25 cellular contexts compared by ENCODE assay signal in genomic region chr1:202689493-202690342, GRCh38. TPM values are rescaled to one million over a fixed set of nuclear protein-coding genes. Genes with fewer than 3 reads are reported as not detected.
"Had no signal": no experiment of that assay in that cellular context is flagged by ENCODE, and none has a peak within 500 bp of the region (broad histone marks: within the 10 kb centered on the region; RNA-seq: fewer than 3 reads in every experiment).

No MANE protein-coding gene starts in this region.

- ATAC-seq: activated CD4-positive, alpha-beta T cell treated with anti-CD3 and anti-CD28 coated beads for 36 hours; activated T-cell treated with anti-CD3 and anti-CD28 coated beads, Interleukin-2, amount 50 U/mL, for 72 hours; mucosa of descending colon; natural killer cell treated with Interleukin-12 subunit alpha and Interleukin-12 subunit beta and Interleukin-15 and Interleukin-18, amount 100 ng/mL, for 72 hours; right lobe of liver; stimulated activated naive CD8-positive, alpha-beta T cell treated with anti-CD3 and anti-CD28 coated beads, Interleukin-15, Interleukin-2, amounts not matched to agents 100 U/mL and 50 U/mL, for 24 hours had no signal

- DNase-seq: activated B cell treated with CpG ODN at 0.5 μM for 24 hours; activated CD4-positive, alpha-beta T cell treated with anti-CD3 and anti-CD28 coated beads for 36 hours; activated CD4-positive, alpha-beta T cell treated with anti-CD3 and anti-CD28 coated beads, Interleukin-2, amount 50 U/mL, for 4 hours; activated naive CD4-positive, alpha-beta T cell treated with Interleukin-2 at 50 U/mL for 16 hours; activated naive CD8-positive, alpha-beta T cell treated with anti-CD3 and anti-CD28 coated beads, Interleukin-2, amount 10 ng/mL, durations not matched to agents 7 days and 5 days; activated T-cell treated with anti-CD3 and anti-CD28 coated beads for 4 hours; activated T-cell treated with anti-CD3 and anti-CD28 coated beads, Interleukin-2, amount 50 U/mL, for 72 hours; amygdala; endodermal cell; left ventricle myocardium inferior; mucosa of descending colon; right lobe of liver; stimulated activated CD4-positive, alpha-beta T cell treated with anti-CD3 and anti-CD28 coated beads, Interleukin-12 subunit alpha, Interleukin-12 subunit beta, amount 100 ng/mL, for 4 hours; stimulated activated CD4-positive, alpha-beta T cell treated with anti-CD3 and anti-CD28 coated beads, Interleukin-4, amount 100 ng/mL, for 1 hour; stimulated activated naive CD8-positive, alpha-beta T cell treated with anti-CD3 and anti-CD28 coated beads, Interleukin-15, Interleukin-2, amounts not matched to agents 100 U/mL and 50 U/mL, for 24 hours; uterus had no signal

- H3K4me1 ChIP-seq: esophagus muscularis mucosa, left ventricle myocardium inferior, right lobe of liver, uterus had no signal

- H3K36me3 ChIP-seq: esophagus muscularis mucosa, left ventricle myocardium inferior, right lobe of liver, thoracic aorta, uterus had no signal

- H3K27me3 ChIP-seq: right lobe of liver, uterus had no signal

- FAIRE-seq: frontal cortex, islet of Langerhans had no signal

- H3K9me3 ChIP-seq: esophagus muscularis mucosa, left ventricle myocardium inferior, mucosa of descending colon, right lobe of liver, thoracic aorta, uterus had no signal

- H3K4me3 ChIP-seq: esophagus muscularis mucosa, left ventricle myocardium inferior, lung, mucosa of descending colon, right lobe of liver, thoracic aorta, uterus had no signal

- H3K27ac ChIP-seq: esophagus muscularis mucosa, left ventricle myocardium inferior, right lobe of liver, thoracic aorta, uterus had no signal

RNA-seq across cellular contexts. Expression of gene SYT2, which starts 20.5 kb away (rescaled TPM):
- total RNA-seq: activated B cell treated with CpG ODN at 0.5 μM for 24 hours; activated CD4-positive, alpha-beta T cell treated with anti-CD3 and anti-CD28 coated beads for 36 hours; activated naive CD8-positive, alpha-beta T cell treated with anti-CD3 and anti-CD28 coated beads, Interleukin-2, amount 10 ng/mL, durations not matched to agents 7 days and 5 days; left ventricle myocardium inferior; mesenteric fat pad; myocyte; natural killer cell treated with Interleukin-12 subunit alpha and Interleukin-12 subunit beta and Interleukin-15 and Interleukin-18, amount 100 ng/mL, for 72 hours; osteocyte; right lobe of liver had no signal
